In the genomic region with DNA sequence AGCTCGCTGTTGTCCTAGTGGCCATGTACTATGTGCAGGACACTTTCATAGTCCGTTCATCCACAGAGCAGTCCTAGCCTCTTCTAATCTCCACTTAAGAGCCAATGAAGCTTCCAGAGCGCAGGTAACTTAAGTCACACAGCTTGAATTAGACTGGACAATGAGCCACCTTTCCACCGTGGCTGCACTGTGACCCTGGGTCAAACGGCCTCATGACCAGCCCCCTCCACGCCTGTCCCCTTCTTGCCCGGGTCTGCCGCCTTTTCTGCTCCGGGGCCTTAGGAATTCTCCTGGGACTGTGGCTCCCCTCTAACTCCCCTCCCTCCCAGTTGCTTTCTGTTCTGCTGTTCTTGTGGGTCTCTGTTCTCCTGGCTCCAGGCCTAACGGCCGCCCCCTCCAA, we compare ENCODE assay signal across 8 cellular contexts. TPM values are rescaled to one million over a fixed set of nuclear protein-coding genes. Genes with fewer than 3 reads are reported as not detected.
DNase-seq lines count a peak whose midpoint lies in the region; ATAC-seq, FAIRE-seq and TF ChIP-seq lines count a peak whose summit lies in the region.

No MANE protein-coding gene starts in this region.

- no peak overlapping the region for H2BK12ac ChIP-seq in neuronal stem cell (ENCODE audit: low read length)

- H4K91ac ChIP-seq in neuronal stem cell (ENCODE audit: low read depth, low read length, poor library complexity): no peak overlapping the region

- no TSS peak for BruUV-seq in endothelial cell of umbilical vein (replicated peaks; lab: Mats Ljungman, UMichigan)

- H3K4me1 ChIP-seq in endothelial cell of umbilical vein (ENCODE audit: control insufficient read depth, extremely low read depth, insufficient read depth, low read length) (peaks cover 3% of the 10 kb centered on the region), neuronal stem cell (ENCODE audit: control insufficient read depth in 2 of 2, insufficient read depth in 1 of 2, low read depth in 1 of 2, low read length in 2 of 2) (peaks cover 2 to 8% of the 10 kb centered on the region in 2 donors)

- H2BK120ac ChIP-seq in neuronal stem cell (ENCODE audit: low read depth, low read length): no peak overlapping the region

- no peak overlapping the region for H2BK5ac ChIP-seq in neuronal stem cell (ENCODE audit: low read length)

- H3K4me2 ChIP-seq in endothelial cell of umbilical vein (ENCODE audit: insufficient read depth, low read length) (peak overlapping the region; percentile 55), neuronal stem cell (ENCODE audit: insufficient read depth, low read length, poor library complexity, severe bottlenecking) (peak overlapping the region; percentile 76)

- H3K9me1 ChIP-seq in endothelial cell of umbilical vein (replicated peaks; ENCODE audit: control insufficient read depth, extremely low read depth, insufficient read depth, low read length): no peaks in the 10 kb centered on the region

- CTCF ChIA-PET in endothelial cell of umbilical vein (lab: Charles Lee): interaction anchor here (0.6 to 4.0 kb wide), 12 partner anchors 10 to 350 kb away, joined by 3 to 31 read pairs (median 3); no protein-coding TSS in a partner anchor

- ATAC-seq in GM19452 (IDR thresholded peaks at IDR 0.05; ENCODE audit: unreplicated experiment) (no peak), HG03442 (IDR thresholded peaks at IDR 0.05; ENCODE audit: unreplicated experiment) (no peak)

- no peaks in the 10 kb centered on the region for H4K20me1 ChIP-seq in endothelial cell of umbilical vein (replicated peaks; ENCODE audit: control insufficient read depth, extremely low read depth, insufficient read depth, low read length)

- H3K4me3 ChIP-seq in MG63 (peak overlapping the region; percentile 58), endothelial cell of umbilical vein (replicated peaks in 1 of 3; ENCODE audit: insufficient read depth in 1 of 3, low read depth in 1 of 3, low read length in 3 of 3) (peak overlapping the region; percentile 52 to 63 (median 59)), neuronal stem cell (ENCODE audit: low read length in 2 of 2) (peak overlapping the region; percentile 26 to 70)

- no peak for TF ChIP-seq POLR2A in endothelial cell of umbilical vein (IDR thresholded peaks at IDR 0.05; ENCODE audit: low read depth, low read length)

- H3K9me3 ChIP-seq in MG63 (no peaks in the 10 kb centered on the region), endothelial cell of umbilical vein (replicated peaks; ENCODE audit: control insufficient read depth, insufficient read depth, low read length) (no peaks in the 10 kb centered on the region), neuronal stem cell (replicated peaks in 1 of 2; ENCODE audit: control insufficient read depth in 2 of 2, insufficient read depth in 1 of 2, low read depth in 1 of 2, low read length in 2 of 2) (no peaks in the 10 kb centered on the region)

- H3K27ac ChIP-seq in endothelial cell of umbilical vein (ENCODE audit: insufficient read depth, low read depth, low read length) (peak overlapping the region; percentile 13), neuronal stem cell (replicated peaks; ENCODE audit: low read length) (no peak overlapping the region)

- H3K27me3 ChIP-seq in MG63: no peaks in the 10 kb centered on the region
- H3K27me3 ChIP-seq in endothelial cell of umbilical vein (ENCODE audit: control insufficient read depth in 2 of 2, insufficient read depth in 2 of 2, low read length in 2 of 2): no peaks in the 10 kb centered on the region
- peaks cover 0 to 41% (median 8%) of the 10 kb centered on the region in 3 experiments for H3K27me3 ChIP-seq in neuronal stem cell (ENCODE audit: control insufficient read depth in 3 of 3, insufficient read depth in 3 of 3, low read depth in 1 of 3, low read length in 3 of 3)

- peak overlapping the region; percentile 94 for H2AFZ ChIP-seq in endothelial cell of umbilical vein (ENCODE audit: low read depth, low read length)
- peak overlapping the region; percentile 93 for H2AFZ ChIP-seq in neuronal stem cell (ENCODE audit: low read length)

- peak overlapping the region; percentile 69 for H3K9ac ChIP-seq in endothelial cell of umbilical vein (replicated peaks; ENCODE audit: extremely low read depth, insufficient read depth, low read length)
- no peak overlapping the region for H3K9ac ChIP-seq in neuronal stem cell (ENCODE audit: low read depth, low read length, poor library complexity)

- no peak overlapping the region for H3K23ac ChIP-seq in neuronal stem cell (ENCODE audit: low read depth, low read length, poor library complexity)

- intact Hi-C loops in endothelial cell of umbilical vein (cut with micrococcal nuclease): loop anchor here (1.0 kb wide), 6 partner anchors 58 to 818 kb away; no protein-coding TSS in a partner anchor

- no peak for TF ChIP-seq CTCF in endothelial cell of umbilical vein (IDR thresholded peaks at IDR 0.05; ENCODE audit: extremely low read depth in 1 of 2, insufficient read depth in 1 of 2, low read depth in 1 of 2, low read length in 2 of 2)

- dilution Hi-C loops in endothelial cell of umbilical vein (cut with MboI; ENCODE audit: extremely low pct_ligation_motif_present, low sequenced_read_pairs): no loop called here

- H2BK15ac ChIP-seq in neuronal stem cell (ENCODE audit: low read length): no peak overlapping the region

- H2AK5ac ChIP-seq in neuronal stem cell (ENCODE audit: low read depth, low read length): no peak overlapping the region

- H3K79me1 ChIP-seq in neuronal stem cell (ENCODE audit: low read depth, low read length): no peaks in the 10 kb centered on the region

- no peaks in the 10 kb centered on the region for H3K36me3 ChIP-seq in MG63
- no peaks in the 10 kb centered on the region for H3K36me3 ChIP-seq in endothelial cell of umbilical vein (ENCODE audit: control insufficient read depth in 2 of 2, extremely low read depth in 1 of 2, insufficient read depth in 2 of 2, low read length in 2 of 2)
- H3K36me3 ChIP-seq in neuronal stem cell (replicated peaks in 1 of 2; ENCODE audit: control insufficient read depth in 2 of 2, insufficient read depth in 2 of 2, low read length in 2 of 2): no peaks in the 10 kb centered on the region

- H3K79me2 ChIP-seq in endothelial cell of umbilical vein (ENCODE audit: control insufficient read depth, insufficient read depth, low read length): no peaks in the 10 kb centered on the region

- WGBS in neuronal stem cell (ENCODE audit: extremely low coverage in 2 of 2, insufficient read length in 2 of 2, insufficient replicate concordance in 1 of 2), 2 donors: no CpG with 5 or more reads among the region's 11 CpGs

- no peak for FAIRE-seq in endothelial cell of umbilical vein (lab: Jason Lieb, UNC)

- H3K14ac ChIP-seq in neuronal stem cell (ENCODE audit: low read length): no peak overlapping the region

- DNase-seq in EH (ENCODE audit: low read depth) (peak; percentile 32), MG63 (no peak), endothelial cell of umbilical vein (ENCODE audit: low read depth, low spot score) (peak; percentile 21), neuronal stem cell (ENCODE audit: low spot score) (no peak), cerebellum (ENCODE audit: low spot score) (no peak)
- no peak for DNase-seq in activated CD4-positive, CD25-positive, alpha-beta regulatory T cell treated with anti-CD3 and anti-CD28 coated beads, Interleukin-2, amount 50 U/mL, for 72 hours

- no peak overlapping the region for H3K4ac ChIP-seq in neuronal stem cell (ENCODE audit: low read length)

- H4K8ac ChIP-seq in neuronal stem cell (ENCODE audit: low read depth, low read length): no peak overlapping the region

- POLR2A ChIA-PET in endothelial cell of umbilical vein (lab: Charles Lee): no interaction called here

- peak overlapping the region; percentile 77 for H3K18ac ChIP-seq in neuronal stem cell (ENCODE audit: low read length)

TF ChIP-seq in endothelial cell of umbilical vein, 7 proteins besides CTCF, POLR2A, EP300 and RAD21:
- TF ChIP-seq POLR2AphosphoS5 (IDR thresholded peaks at IDR 0.05; ENCODE audit: insufficient read depth, low read depth, low read length) (no peak), JUN (IDR thresholded peaks at IDR 0.05; ENCODE audit: borderline replicate concordance, insufficient read depth, insufficient read length, low read depth) (no peak)

RNA-seq across cellular contexts. Expression of gene PRKCE, which starts 8.4 kb away (rescaled TPM):
- 7.9 and 16.9 TPM in 2 replicates for total RNA-seq in MG63 (2014; rRNA removed; shearing (Covaris generic); ENCODE audit: low replicate concordance)
- total RNA-seq in endothelial cell of umbilical vein: 27.9 and 31.9 TPM in 2 replicates
- polyA plus RNA-seq in endothelial cell of umbilical vein: 31.5 and 33.9 TPM in 2 replicates
- polyA plus RNA-seq in endothelial cell of umbilical vein (2011; cell fraction: cytosol; rRNA removed): 26.0 and 29.6 TPM in 2 replicates
- polyA plus RNA-seq in endothelial cell of umbilical vein (2011; cell fraction: nucleus; rRNA removed): 42.5 and 48.6 TPM in 2 replicates
- polyA plus RNA-seq in endothelial cell of umbilical vein (2012): 32.0 and 35.1 TPM in 2 replicates
- 132 and 140 TPM in 2 replicates for polyA minus RNA-seq in endothelial cell of umbilical vein
- polyA minus RNA-seq in endothelial cell of umbilical vein (2011; cell fraction: cytosol; rRNA and poly(A)+ RNA removed): 21.7 TPM
- polyA minus RNA-seq in endothelial cell of umbilical vein (2011; cell fraction: nucleus; rRNA and poly(A)+ RNA removed): 151 and 175 TPM in 2 replicates
- 2.1 TPM for polyA plus RNA-seq in neuronal stem cell (2013, experiment 1 of 2)
- polyA plus RNA-seq in neuronal stem cell (2013, experiment 2 of 2): 1.7 TPM
- 27.2 TPM for total RNA-seq in cerebellum

RNA-seq across cellular contexts. Expression of gene SRBD1, which starts 32.0 kb away (rescaled TPM):
- 5.8 and 30.5 TPM in 2 replicates for total RNA-seq in MG63 (2014; rRNA removed; shearing (Covaris generic); ENCODE audit: low replicate concordance)
- 12.5 and 12.9 TPM in 2 replicates for total RNA-seq in endothelial cell of umbilical vein
- 2.0 and 3.7 TPM in 2 replicates for polyA plus RNA-seq in endothelial cell of umbilical vein
- polyA plus RNA-seq in endothelial cell of umbilical vein (2011; cell fraction: cytosol; rRNA removed): 4.3 and 5.0 TPM in 2 replicates
- 8.6 and 9.5 TPM in 2 replicates for polyA plus RNA-seq in endothelial cell of umbilical vein (2011; cell fraction: nucleus; rRNA removed)
- polyA plus RNA-seq in endothelial cell of umbilical vein (2012): 10.8 and 11.9 TPM in 2 replicates
- 15.7 and 18.2 TPM in 2 replicates for polyA minus RNA-seq in endothelial cell of umbilical vein
- 14.0 TPM for polyA minus RNA-seq in endothelial cell of umbilical vein (2011; cell fraction: cytosol; rRNA and poly(A)+ RNA removed)
- 32.2 and 39.4 TPM in 2 replicates for polyA minus RNA-seq in endothelial cell of umbilical vein (2011; cell fraction: nucleus; rRNA and poly(A)+ RNA removed)
- 12.1 TPM for polyA plus RNA-seq in neuronal stem cell (2013, experiment 1 of 2)
- 11.7 TPM for polyA plus RNA-seq in neuronal stem cell (2013, experiment 2 of 2)
- 30.0 TPM for total RNA-seq in cerebellum

Comparison
In these comparisons a context has a peak if more than half of its experiments do, and no peak if none do; other contexts are left out.
1. DNase-seq: peak in EH (single experiment) and endothelial cell of umbilical vein (single experiment); none in MG63 (single experiment), neuronal stem cell (single experiment), cerebellum (single experiment) and activated CD4-positive, CD25-positive, alpha-beta regulatory T cell treated with anti-CD3 and anti-CD28 coated beads, Interleukin-2, amount 50 U/mL, for 72 hours (single experiment).
2. Peak in every context shown above with its lines, with median percentiles within 50 percentile points of each other: H3K4me3 ChIP-seq.